ENCODE assay signal across 8 cellular contexts in the genomic region with DNA sequence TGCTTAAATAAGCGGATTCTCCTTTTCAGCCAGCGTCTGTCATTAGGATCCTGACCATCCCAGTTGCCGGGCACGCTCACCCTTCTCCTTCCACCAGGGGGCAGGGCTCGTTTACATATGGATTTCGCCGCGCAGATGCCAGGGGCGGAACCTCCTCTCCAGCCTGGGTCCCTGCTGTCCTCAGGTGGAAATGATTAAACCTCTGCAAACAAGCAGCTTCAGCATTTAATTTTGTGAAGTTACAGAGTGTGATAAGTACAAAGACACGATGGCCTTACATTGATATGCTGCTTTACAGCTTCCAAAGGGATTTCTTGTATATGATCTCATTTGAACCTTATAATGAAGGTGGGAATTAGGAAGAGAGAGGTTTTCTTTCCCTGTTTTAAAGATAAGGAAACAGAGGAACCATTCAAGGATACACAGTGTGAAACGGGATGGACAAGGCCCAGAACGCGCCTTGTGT. TPM values are rescaled to one million over a fixed set of nuclear protein-coding genes. Genes with fewer than 3 reads are reported as not detected.
DNase-seq lines count a peak whose midpoint lies in the region; ATAC-seq and TF ChIP-seq lines count a peak whose summit lies in the region.

No MANE protein-coding gene starts in this region.

- peaks cover 29 to 52% of the 10 kb centered on the region in 2 donors for H3K27me3 Mint-ChIP-seq in natural killer cell (ENCODE audit: low read depth in 2 of 2)
- peaks cover 36 to 45% of the 10 kb centered on the region in 2 donors for H3K27me3 Mint-ChIP-seq in stimulated activated naive B cell treated with anti-CD40 and anti-IgM and Interleukin-4, amounts not matched to agents 10 μg/mL and 1 μg/mL and 100 μg/mL, for 72 hours

- no peaks in the 10 kb centered on the region for H3K9me3 ChIP-seq in DOHH2 (ENCODE audit: control insufficient read depth, insufficient read depth, low read length)
- H3K9me3 ChIP-seq in PC-3 (ENCODE audit: low read length), result no peaks in the 10 kb centered on the region

- H3K9me2 ChIP-seq in DOHH2 (replicated peaks; ENCODE audit: control insufficient read depth, low read length) (no peaks in the 10 kb centered on the region), PC-3 (replicated peaks; ENCODE audit: low read length) (no peaks in the 10 kb centered on the region)

- CTCF ChIA-PET in PC-3 (lab: Charles Lee), result interaction anchor here (0.5 to 0.8 kb wide), 7 partner anchors 49 to 859 kb away, joined by 3 to 5 read pairs (median 3); no protein-coding TSS in a partner anchor

- no peaks in the 10 kb centered on the region for H3K9me3 Mint-ChIP-seq in natural killer cell
- H3K9me3 Mint-ChIP-seq in stimulated activated naive B cell treated with anti-CD40 and anti-IgM and Interleukin-4, amounts not matched to agents 10 μg/mL and 1 μg/mL and 100 μg/mL, for 72 hours, result no peaks in the 10 kb centered on the region

- H4K20me1 ChIP-seq in DOHH2 (ENCODE audit: control insufficient read depth, insufficient read depth, low read depth, low read length), result no peaks in the 10 kb centered on the region
- H4K20me1 ChIP-seq in PC-3 (ENCODE audit: low read length), result no peaks in the 10 kb centered on the region

- no peaks in the 10 kb centered on the region for H3K79me2 ChIP-seq in DOHH2 (ENCODE audit: control insufficient read depth, low read length)
- H3K79me2 ChIP-seq in PC-3 (ENCODE audit: low read length), result no peaks in the 10 kb centered on the region

- no TSS peak for BruUV-seq in PC-3 (replicated peaks; lab: Mats Ljungman, UMichigan)

- no peaks in the 10 kb centered on the region for H3K4me1 Mint-ChIP-seq in natural killer cell
- H3K4me1 Mint-ChIP-seq in stimulated activated naive B cell treated with anti-CD40 and anti-IgM and Interleukin-4, amounts not matched to agents 10 μg/mL and 1 μg/mL and 100 μg/mL, for 72 hours, result peaks cover 0 to 2% of the 10 kb centered on the region in 2 donors

- intact Hi-C loops in PC-3 (cut with micrococcal nuclease), result loop anchor here (2.0 to 10.0 kb wide), 6 partner anchors 51 to 863 kb away; a partner anchor contains a TSS
- intact Hi-C loops in natural killer cell (cut with micrococcal nuclease), result loop anchor here (1.0 to 10.0 kb wide), 4 partner anchors 521 to 863 kb away; no protein-coding TSS in a partner anchor

- H3F3A ChIP-seq in DOHH2 (ENCODE audit: control insufficient read depth, insufficient read depth), result no peaks in the 10 kb centered on the region
- no peaks in the 10 kb centered on the region for H3F3A ChIP-seq in PC-3 (ENCODE audit: low read length, unreplicated experiment)

- ATAC-seq in PC-3 (peak; percentile 85), esophagus mucosa (peak; percentile 95), natural killer cell (peak; percentile 82 to 92 (median 87)), HG02870 (IDR thresholded peaks at IDR 0.05; ENCODE audit: unreplicated experiment) (no peak)
- peak; percentile 92 to 97 for ATAC-seq in stimulated activated naive B cell treated with anti-CD40 and anti-IgM and Interleukin-4, amounts not matched to agents 10 μg/mL and 1 μg/mL and 100 μg/mL, for 72 hours (replicated peaks)

- H3K9ac ChIP-seq in PC-3 (ENCODE audit: low read length), result no peak overlapping the region; the same call in 1 of the 2 replicates

- DNase-seq in PC-3, result peak; percentile 82
- DNase-seq in activated T-cell treated with anti-CD3 and anti-CD28 coated beads for 24 hours (ENCODE audit: low read depth), result peak; percentile 70
- DNase-seq in natural killer cell, result peak; percentile 56
- DNase-seq in stimulated activated naive B cell treated with anti-CD40 and anti-IgM and Interleukin-4, amounts not matched to agents 10 μg/mL and 1 μg/mL and 100 μg/mL, for 72 hours, result peak; percentile 59

- H3K4me2 ChIP-seq in DOHH2 (ENCODE audit: low read length), result no peak overlapping the region
- peak overlapping the region; percentile 61 for H3K4me2 ChIP-seq in PC-3 (ENCODE audit: low read length)

- no peak overlapping the region for H3K27ac Mint-ChIP-seq in natural killer cell
- H3K27ac Mint-ChIP-seq in stimulated activated naive B cell treated with anti-CD40 and anti-IgM and Interleukin-4, amounts not matched to agents 10 μg/mL and 1 μg/mL and 100 μg/mL, for 72 hours, result no peak overlapping the region

- no peaks in the 10 kb centered on the region for H3K36me3 Mint-ChIP-seq in natural killer cell
- no peaks in the 10 kb centered on the region for H3K36me3 Mint-ChIP-seq in stimulated activated naive B cell treated with anti-CD40 and anti-IgM and Interleukin-4, amounts not matched to agents 10 μg/mL and 1 μg/mL and 100 μg/mL, for 72 hours

- no peak overlapping the region for H3K4me3 ChIP-seq in DOHH2 (ENCODE audit: low read length)
- H3K4me3 ChIP-seq in PC-3 (ENCODE audit: low read length), result no peak overlapping the region

- TF ChIP-seq CTCF in DOHH2 (IDR thresholded peaks at IDR 0.05; ENCODE audit: low read depth, low read length, poor library complexity, severe bottlenecking) (peak; percentile 75), LNCAP (IDR thresholded peaks at IDR 0.05) (peak; percentile 92), PC-3 (conservative IDR thresholded peaks at IDR 0.05; ENCODE audit: low read depth, low read length) (peak; percentile 86), natural killer cell (IDR thresholded peaks at IDR 0.05) (peak; percentile 91)

- H3K4me1 ChIP-seq in DOHH2 (ENCODE audit: control insufficient read depth, low read length) (no peaks in the 10 kb centered on the region), PC-3 (ENCODE audit: insufficient read depth, low read length) (peaks cover 8% of the 10 kb centered on the region)

- H3K36me3 ChIP-seq in DOHH2 (ENCODE audit: control insufficient read depth, low read length) (no peaks in the 10 kb centered on the region), PC-3 (ENCODE audit: low read depth, low read length) (no peaks in the 10 kb centered on the region)

- peak overlapping the region; percentile 50; the same call in 1 of the 2 replicates for H2AFZ ChIP-seq in PC-3 (ENCODE audit: low read length)

- POLR2A ChIA-PET in PC-3 (lab: Charles Lee; ENCODE audit: unreplicated experiment), result interaction anchor here (0.6 kb wide), 1 partner anchor 889 kb away, joined by 7 read pairs; no protein-coding TSS in a partner anchor

- H3K4me3 Mint-ChIP-seq in natural killer cell, result no peak overlapping the region
- H3K4me3 Mint-ChIP-seq in stimulated activated naive B cell treated with anti-CD40 and anti-IgM and Interleukin-4, amounts not matched to agents 10 μg/mL and 1 μg/mL and 100 μg/mL, for 72 hours, result no peak overlapping the region

- H3K27me3 ChIP-seq in DOHH2 (ENCODE audit: control insufficient read depth, low read length), result peaks cover 43% of the 10 kb centered on the region
- H3K27me3 ChIP-seq in PC-3 (ENCODE audit: low read length), result no peaks in the 10 kb centered on the region

- no peak overlapping the region for H3K27ac ChIP-seq in DOHH2 (ENCODE audit: low read depth, low read length)
- H3K27ac ChIP-seq in PC-3 (ENCODE audit: low read length), result peak overlapping the region; percentile 31; the same call in 1 of the 2 replicates

RNA-seq across cellular contexts. Expression of a gene that starts 3.9 kb away (rescaled TPM):
- total RNA-seq in PC-3 (2014; rRNA removed) (not detected in 2 replicates), esophagus mucosa (not detected), natural killer cell (not detected)

RNA-seq across cellular contexts. Expression of a gene that starts 18.8 kb away (rescaled TPM):
- total RNA-seq in PC-3 (2014; rRNA removed) (18.3 and 24.8 TPM in 2 replicates), esophagus mucosa (50.3 TPM), natural killer cell (10 to 100 TPM; 23.6 to 35.9 (median 25.5) TPM)

RNA-seq across cellular contexts. Expression of a gene that starts 21.3 kb away (rescaled TPM):
- total RNA-seq in PC-3 (2014; rRNA removed), result not detected in 2 replicates
- not detected for total RNA-seq in esophagus mucosa
- total RNA-seq in natural killer cell, result not detected

RNA-seq across cellular contexts. Expression of a gene that starts 31.6 kb away (rescaled TPM):
- total RNA-seq in PC-3 (2014; rRNA removed) (not detected in 2 replicates), esophagus mucosa (not detected), natural killer cell (not detected)

RNA-seq across cellular contexts. Expression of a gene that starts 48.5 kb away (rescaled TPM):
- total RNA-seq in PC-3 (2014; rRNA removed) (not detected in 2 replicates), esophagus mucosa (not detected), natural killer cell (not detected)
